Comparison of ENCODE assay signal across 8 cellular contexts in genomic region chr3:195442573-195443390, GRCh38. TPM values are rescaled to one million over a fixed set of nuclear protein-coding genes. Genes with fewer than 3 reads are reported as not detected.
DNase-seq lines count a peak whose midpoint lies in the region; ATAC-seq and TF ChIP-seq lines count a peak whose summit lies in the region.

ACAP2 (minus strand) TSS chr3:195443020; CDS start chr3:195442847, 173 bp downstream.

- TF ChIP-seq CTCF in omental fat pad (IDR thresholded peaks at IDR 0.05) (no peak), testis (IDR thresholded peaks at IDR 0.05) (no peak)

- peaks cover 0 to 10% of the 10 kb centered on the region in 2 donors for H3K36me3 Mint-ChIP-seq in activated naive CD4-positive, alpha-beta T cell treated with anti-CD3 and anti-CD28 coated beads, Interleukin-2, amount 50 U/mL, for 72 hours

- ATAC-seq in HG02610 (IDR thresholded peaks at IDR 0.05; ENCODE audit: unreplicated experiment) = peak; percentile 95
- ATAC-seq in activated naive CD4-positive, alpha-beta T cell treated with anti-CD3 and anti-CD28 coated beads, Interleukin-2, amount 50 U/mL, for 72 hours = peak; percentile 92 to 94
- peak; percentile 99 for ATAC-seq in omental fat pad (ENCODE audit: low FRiP score)

- peak; percentile 96 for TF ChIP-seq POLR2A in testis (IDR thresholded peaks at IDR 0.05)

- H3K36me3 ChIP-seq in testis (ENCODE audit: low read depth, missing control alignments) = no peaks in the 10 kb centered on the region

- H3K9me3 ChIP-seq in testis = no peaks in the 10 kb centered on the region

- H3K27ac ChIP-seq in testis = peak within 1 kb of the TSS; percentile 94 to 97

- H3K27ac Mint-ChIP-seq in activated naive CD4-positive, alpha-beta T cell treated with anti-CD3 and anti-CD28 coated beads, Interleukin-2, amount 50 U/mL, for 72 hours = peak within 1 kb of the TSS; percentile 94 to 96

- 0% methylated on average over 1 to 91 of the region's 106 CpGs for WGBS in testis, 2 donors

- H3K4me1 ChIP-seq in testis = peaks cover 19% of the 10 kb centered on the region

- intact Hi-C loops in testis (cut with DNase I; ENCODE audit: low total_unique reads) = no loop called here

- no peaks in the 10 kb centered on the region for H3K9me3 Mint-ChIP-seq in activated naive CD4-positive, alpha-beta T cell treated with anti-CD3 and anti-CD28 coated beads, Interleukin-2, amount 50 U/mL, for 72 hours

- H3K27me3 ChIP-seq in testis = no peaks in the 10 kb centered on the region

- DNase-seq in NCI-H1092 treated with DMSO at 0.1 percent for 48 hours (lab: John Stamatoyannopoulos, UW) = peak; percentile 99
- peak; percentile 97 for DNase-seq in SKM-1 (lab: John Stamatoyannopoulos, UW; ENCODE audit: unreplicated experiment)
- DNase-seq in activated naive CD4-positive, alpha-beta T cell treated with anti-CD3 and anti-CD28 coated beads, Interleukin-2, amount 50 U/mL, for 72 hours (ENCODE audit: low spot score in 2 of 2) = peak; percentile 99 to 100
- peak; percentile 67 for DNase-seq in glomerular endothelial cell (ENCODE audit: extremely low read depth, low read depth, low spot score)
- DNase-seq in omental fat pad (ENCODE audit: low spot score) = peak; percentile 93
- peak; percentile 100 for DNase-seq in testis

- H3K4me3 ChIP-seq in GM08714 (ENCODE audit: low read length) (peak within 1 kb of the TSS; percentile 68), testis (peak within 1 kb of the TSS; percentile 82 to 99)

RNA-seq across cellular contexts. Expression of gene ACAP2, which starts in this region (rescaled TPM):
- 10 to 100 TPM; 46.3 to 75.8 TPM for total RNA-seq in activated naive CD4-positive, alpha-beta T cell treated with anti-CD3 and anti-CD28 coated beads, Interleukin-2, amount 50 U/mL, for 72 hours
- total RNA-seq in glomerular endothelial cell (39.8 and 41.6 TPM in 2 replicates), omental fat pad (10 to 100 TPM; 41.6 to 76.1 (median 44.5) TPM), testis (10 to 100 TPM; 72.3 to 78.2 TPM)
- 31.6 TPM for polyA plus RNA-seq in testis (ENCODE audit: insufficient read depth, low read depth, low replicate concordance)

Comparison
In these comparisons a context has a peak if more than half of its experiments do, and no peak if none do; other contexts are left out.
1. Peak in every context shown above with its lines: DNase-seq, ATAC-seq, H3K4me3 ChIP-seq and H3K27ac ChIP-seq.